1 cellular context compared by ENCODE assay signal in genomic region chr19:13057744-13058143, GRCh38.
TF ChIP-seq lines count a peak whose summit lies in the region.

No MANE protein-coding gene starts in this region.

TF ChIP-seq in IMR-90, 13 proteins besides CTCF, POLR2A, EP300 and RAD21 (continued from another document):
- TF ChIP-seq, protein P1, sequence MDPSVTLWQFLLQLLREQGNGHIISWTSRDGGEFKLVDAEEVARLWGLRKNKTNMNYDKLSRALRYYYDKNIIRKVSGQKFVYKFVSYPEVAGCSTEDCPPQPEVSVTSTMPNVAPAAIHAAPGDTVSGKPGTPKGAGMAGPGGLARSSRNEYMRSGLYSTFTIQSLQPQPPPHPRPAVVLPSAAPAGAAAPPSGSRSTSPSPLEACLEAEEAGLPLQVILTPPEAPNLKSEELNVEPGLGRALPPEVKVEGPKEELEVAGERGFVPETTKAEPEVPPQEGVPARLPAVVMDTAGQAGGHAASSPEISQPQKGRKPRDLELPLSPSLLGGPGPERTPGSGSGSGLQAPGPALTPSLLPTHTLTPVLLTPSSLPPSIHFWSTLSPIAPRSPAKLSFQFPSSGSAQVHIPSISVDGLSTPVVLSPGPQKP (IDR thresholded peaks at IDR 0.05; ENCODE audit: borderline replicate concordance, low read depth, low read length): no peak
- TF ChIP-seq RFX5 (IDR thresholded peaks at IDR 0.05; ENCODE audit: low read depth, low read length) (no peak), RCOR1 (IDR thresholded peaks at IDR 0.05; ENCODE audit: insufficient replicate concordance, low read length) (no peak), FOS (IDR thresholded peaks at IDR 0.05; ENCODE audit: low read depth, low read length) (no peak), MAZ (IDR thresholded peaks at IDR 0.05; ENCODE audit: borderline replicate concordance, low read depth, low read length) (no peak)
